ENCODE assay signal across 15 cellular contexts in genomic region chr11:118015385-118015841, GRCh38. TPM values are rescaled to one million over a fixed set of nuclear protein-coding genes. Genes with fewer than 3 reads are reported as not detected.
DNase-seq lines count a peak whose midpoint lies in the region; ATAC-seq lines count a peak whose summit lies in the region.
"Had no signal": no experiment of that assay in that cellular context is flagged by ENCODE, and none has a peak within 500 bp of the region (broad histone marks: within the 10 kb centered on the region; RNA-seq: fewer than 3 reads in every experiment).

No MANE protein-coding gene starts in this region.

- peak overlapping the region; percentile 82 for H3K27ac Mint-ChIP-seq in activated CD4-positive, alpha-beta T cell treated with anti-CD3 and anti-CD28 coated beads, Interleukin-2, amount 10 ng/mL, durations not matched to agents 7 days and 5 days
- H3K27ac Mint-ChIP-seq in T-cell, result peak overlapping the region; percentile 93 to 100
- H3K27ac Mint-ChIP-seq in activated naive CD8-positive, alpha-beta T cell treated with anti-CD3 and anti-CD28 coated beads for 36 hours, result peak overlapping the region; percentile 52

- peaks cover 53% of the 10 kb centered on the region for H3K4me1 Mint-ChIP-seq in activated CD4-positive, alpha-beta T cell treated with anti-CD3 and anti-CD28 coated beads, Interleukin-2, amount 10 ng/mL, durations not matched to agents 7 days and 5 days
- H3K4me1 Mint-ChIP-seq in T-cell, result peaks cover 63 to 72% (median 64%) of the 10 kb centered on the region in 3 donors
- H3K4me1 Mint-ChIP-seq in activated naive CD8-positive, alpha-beta T cell treated with anti-CD3 and anti-CD28 coated beads for 36 hours, result peaks cover 57% of the 10 kb centered on the region

- ATAC-seq in T-cell (replicated peaks in 1 of 4) (peak; percentile 35 to 63 (median 61)), left lobe of liver (no peak)
- ATAC-seq: foreskin keratinocyte had no signal

- no peaks in the 10 kb centered on the region for H3K27me3 Mint-ChIP-seq in activated CD4-positive, alpha-beta T cell treated with anti-CD3 and anti-CD28 coated beads, Interleukin-2, amount 10 ng/mL, durations not matched to agents 7 days and 5 days
- H3K27me3 Mint-ChIP-seq in T-cell, result no peaks in the 10 kb centered on the region
- H3K27me3 Mint-ChIP-seq in activated naive CD8-positive, alpha-beta T cell treated with anti-CD3 and anti-CD28 coated beads for 36 hours, result no peaks in the 10 kb centered on the region

- CTCF ChIA-PET in activated CD4-positive, alpha-beta T cell treated with anti-CD3 and anti-CD28 coated beads, Interleukin-2, amount 10 ng/mL, durations not matched to agents 7 days and 5 days (lab: Charles Lee), result interaction anchor here (0.7 to 2.0 kb wide), 12 partner anchors 8 to 182 kb away, joined by 3 to 9 read pairs (median 4); no protein-coding TSS in a partner anchor
- CTCF ChIA-PET in T-cell (lab: Charles Lee), result no interaction called here

- H3K9me3 Mint-ChIP-seq in activated CD4-positive, alpha-beta T cell treated with anti-CD3 and anti-CD28 coated beads, Interleukin-2, amount 10 ng/mL, durations not matched to agents 7 days and 5 days, result peaks cover 44% of the 10 kb centered on the region
- H3K9me3 Mint-ChIP-seq in T-cell, result peaks cover 16 to 23% (median 20%) of the 10 kb centered on the region in 3 donors
- peaks cover 32% of the 10 kb centered on the region for H3K9me3 Mint-ChIP-seq in activated naive CD8-positive, alpha-beta T cell treated with anti-CD3 and anti-CD28 coated beads for 36 hours

- no peak for DNase-seq in activated CD4-positive, alpha-beta T cell treated with anti-CD3 and anti-CD28 coated beads, Interleukin-2, amount 10 ng/mL, durations not matched to agents 7 days and 5 days
- DNase-seq in activated CD4-positive, alpha-beta T cell treated with anti-CD3 and anti-CD28 coated beads for 4 hours, result no peak
- peak in 1 of 34 experiments; percentile 31 for DNase-seq in T-cell
- peak; percentile 32 for DNase-seq in activated naive CD8-positive, alpha-beta T cell treated with anti-CD3 and anti-CD28 coated beads for 36 hours
- peak; percentile 69 for DNase-seq in stimulated activated CD8-positive, alpha-beta memory T cell treated with anti-CD3 and anti-CD28 coated beads, Interleukin-4, amount 100 ng/mL, for 48 hours
- no peak for DNase-seq in left lobe of liver (ENCODE audit: low spot score)
- no peak for DNase-seq in stimulated activated CD4-positive, alpha-beta T cell treated with anti-CD3 and anti-CD28 coated beads, Interleukin-12 subunit alpha, Interleukin-12 subunit beta, amount 100 ng/mL, for 4 hours
- no peak for DNase-seq in stimulated activated CD4-positive, alpha-beta T cell treated with anti-CD3 and anti-CD28 coated beads, Interleukin-4, amount 100 ng/mL, for 24 hours
- DNase-seq: foreskin keratinocyte, NCI-H1105 treated with DMSO at 0.1 percent for 48 hours, NCI-H748 treated with DMSO at 0.1 percent for 48 hours, PC-9, posterior cingulate gyrus, SK-N-SH had no signal

- H3K4me3 Mint-ChIP-seq in activated CD4-positive, alpha-beta T cell treated with anti-CD3 and anti-CD28 coated beads, Interleukin-2, amount 10 ng/mL, durations not matched to agents 7 days and 5 days, result no peak overlapping the region
- peak overlapping the region; percentile 34 to 76 (median 57) for H3K4me3 Mint-ChIP-seq in T-cell
- H3K4me3 Mint-ChIP-seq in activated naive CD8-positive, alpha-beta T cell treated with anti-CD3 and anti-CD28 coated beads for 36 hours, result peak overlapping the region; percentile 22

- H3K36me3 Mint-ChIP-seq in activated CD4-positive, alpha-beta T cell treated with anti-CD3 and anti-CD28 coated beads, Interleukin-2, amount 10 ng/mL, durations not matched to agents 7 days and 5 days (ENCODE audit: low read depth), result peaks cover 44% of the 10 kb centered on the region
- peaks cover 19% of the 10 kb centered on the region for H3K36me3 Mint-ChIP-seq in T-cell
- peaks cover 22% of the 10 kb centered on the region for H3K36me3 Mint-ChIP-seq in activated naive CD8-positive, alpha-beta T cell treated with anti-CD3 and anti-CD28 coated beads for 36 hours

- POLR2A ChIA-PET in activated CD4-positive, alpha-beta T cell treated with anti-CD3 and anti-CD28 coated beads, Interleukin-2, amount 10 ng/mL, durations not matched to agents 7 days and 5 days (lab: Charles Lee), result no interaction called here
- POLR2A ChIA-PET in T-cell (lab: Charles Lee), result interaction anchor here in 1 of 2 donors (0.9 kb wide), 1 partner anchor 15 kb away, joined by 3 read pairs; no protein-coding TSS in a partner anchor

RNA-seq across cellular contexts. Expression of gene IL10RA, which starts 29.2 kb away (rescaled TPM):
- total RNA-seq in activated CD4-positive, alpha-beta T cell treated with anti-CD3 and anti-CD28 coated beads, Interleukin-2, amount 10 ng/mL, durations not matched to agents 7 days and 5 days, result 100 to 1,000 TPM; 161 to 187 TPM
- total RNA-seq in T-cell (100 to 1,000 TPM; 195 to 450 (median 375) TPM), left lobe of liver (7.8 TPM)
- 10 to 100 TPM; 39.6 to 41.2 TPM for total RNA-seq in activated naive CD8-positive, alpha-beta T cell treated with anti-CD3 and anti-CD28 coated beads for 36 hours
- total RNA-seq: endothelial cell of umbilical vein, PC-9 had no signal

Comparison
In these comparisons a context has a peak if more than half of its experiments do, and no peak if none do; other contexts are left out.
1. DNase-seq: peak in activated naive CD8-positive, alpha-beta T cell treated with anti-CD3 and anti-CD28 coated beads for 36 hours (single experiment) and stimulated activated CD8-positive, alpha-beta memory T cell treated with anti-CD3 and anti-CD28 coated beads, Interleukin-4, amount 100 ng/mL, for 48 hours (single experiment); none in activated CD4-positive, alpha-beta T cell treated with anti-CD3 and anti-CD28 coated beads, Interleukin-2, amount 10 ng/mL, durations not matched to agents 7 days and 5 days (single experiment), activated CD4-positive, alpha-beta T cell treated with anti-CD3 and anti-CD28 coated beads for 4 hours (0 of 2), left lobe of liver (single experiment), stimulated activated CD4-positive, alpha-beta T cell treated with anti-CD3 and anti-CD28 coated beads, Interleukin-12 subunit alpha, Interleukin-12 subunit beta, amount 100 ng/mL, for 4 hours (single experiment) and stimulated activated CD4-positive, alpha-beta T cell treated with anti-CD3 and anti-CD28 coated beads, Interleukin-4, amount 100 ng/mL, for 24 hours (single experiment).
2. Peak in every context shown above with its lines, with median percentiles within 50 percentile points of each other: H3K27ac Mint-ChIP-seq.